ENCODE assay signal across 26 cellular contexts in the genomic region with DNA sequence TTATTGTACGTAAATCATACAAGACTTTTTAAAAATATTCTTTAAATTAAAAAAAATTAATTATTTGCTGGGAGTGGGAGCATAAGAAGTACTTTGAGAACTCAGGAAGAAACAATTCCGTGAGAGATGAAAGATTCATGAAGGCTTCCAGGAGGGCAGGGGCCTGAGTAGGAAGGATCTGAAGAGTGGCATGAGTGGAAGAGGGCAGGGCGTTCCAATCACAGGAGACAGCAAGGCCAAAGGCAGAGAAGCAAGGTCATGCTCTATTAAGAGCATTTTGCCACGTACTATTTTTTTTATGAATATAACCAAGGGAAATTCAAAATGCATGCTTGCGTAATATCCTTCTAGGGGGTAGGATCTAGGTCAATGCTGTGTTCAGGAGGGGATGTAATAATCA.
"Had no signal": no experiment of that assay in that cellular context is flagged by ENCODE, and none has a peak within 500 bp of the region (broad histone marks: within the 10 kb centered on the region; RNA-seq: fewer than 3 reads in every experiment).

No MANE protein-coding gene starts in this region.

- H3K4me3 ChIP-seq: gastrocnemius medialis, lung, pancreas, sigmoid colon, stomach, thyroid gland, vagina had no signal

- H3K9me3 ChIP-seq: gastrocnemius medialis, neutrophil, pancreas, sigmoid colon, stomach, thyroid gland, vagina had no signal

- H3K36me3 ChIP-seq: gastrocnemius medialis, neutrophil, pancreas, sigmoid colon, stomach, thyroid gland, vagina had no signal

- H3K4me1 Mint-ChIP-seq: memory B cell; natural killer cell; stimulated activated effector memory CD8-positive, alpha-beta T cell treated with anti-CD3 and anti-CD28 coated beads, Interleukin-12 subunit alpha, Interleukin-12 subunit beta, amount 100 ng/mL, for 72 hours had no signal

- FAIRE-seq: colon, kidney had no signal

- H3K27me3 ChIP-seq: gastrocnemius medialis, neutrophil, pancreas, sigmoid colon, stomach, thyroid gland, vagina had no signal

- DNase-seq: effector CD8-positive, alpha-beta T cell; endodermal cell; foreskin fibroblast; gastrocnemius medialis; head of caudate nucleus; kidney; left colon; natural killer cell; pancreas; retina; sigmoid colon; stimulated activated CD4-positive, alpha-beta T cell treated with anti-CD3 and anti-CD28 coated beads, Interleukin-2, amount 100 ng/mL, for 24 hours; stimulated activated CD4-positive, alpha-beta T cell treated with anti-CD3 and anti-CD28 coated beads, Interleukin-4, amount 100 ng/mL, for 24 hours; stimulated activated naive CD4-positive, alpha-beta T cell treated with Interleukin-2 at 50 U/mL for 16 hours; stomach; thyroid gland; trophoblast cell had no signal

- H3K4me3 Mint-ChIP-seq: dendritic cell treated with granulocyte-macrophage colony-stimulating factor and Interleukin-4, amounts not matched to agents 40 ng/mL and 50 ng/mL, for 4 days; endodermal cell; memory B cell; natural killer cell; stimulated activated effector memory CD8-positive, alpha-beta T cell treated with anti-CD3 and anti-CD28 coated beads, Interleukin-12 subunit alpha, Interleukin-12 subunit beta, amount 100 ng/mL, for 72 hours had no signal

- H3K27ac Mint-ChIP-seq: dendritic cell treated with granulocyte-macrophage colony-stimulating factor and Interleukin-4, amounts not matched to agents 40 ng/mL and 50 ng/mL, for 4 days; endodermal cell; memory B cell; natural killer cell; stimulated activated effector memory CD8-positive, alpha-beta T cell treated with anti-CD3 and anti-CD28 coated beads, Interleukin-12 subunit alpha, Interleukin-12 subunit beta, amount 100 ng/mL, for 72 hours had no signal

- H3K9me3 Mint-ChIP-seq: dendritic cell treated with granulocyte-macrophage colony-stimulating factor and Interleukin-4, amounts not matched to agents 40 ng/mL and 50 ng/mL, for 4 days; natural killer cell had no signal

- H3K4me1 ChIP-seq: gastrocnemius medialis, stomach, vagina had no signal

- H3K36me3 Mint-ChIP-seq: memory B cell; natural killer cell; stimulated activated effector memory CD8-positive, alpha-beta T cell treated with anti-CD3 and anti-CD28 coated beads, Interleukin-12 subunit alpha, Interleukin-12 subunit beta, amount 100 ng/mL, for 72 hours had no signal

- H3K27me3 Mint-ChIP-seq: dendritic cell treated with granulocyte-macrophage colony-stimulating factor and Interleukin-4, amounts not matched to agents 40 ng/mL and 50 ng/mL, for 4 days; memory B cell had no signal

- ATAC-seq: esophagus mucosa; gastrocnemius medialis; left colon; natural killer cell; pancreas; stimulated activated effector memory CD8-positive, alpha-beta T cell treated with anti-CD3 and anti-CD28 coated beads, Interleukin-12 subunit alpha, Interleukin-12 subunit beta, amount 100 ng/mL, for 72 hours had no signal

- H3K27ac ChIP-seq: epithelial cell of prostate, gastrocnemius medialis, neutrophil, pancreas, sigmoid colon, stomach, thyroid gland, vagina had no signal
